1 cellular context compared by ENCODE assay signal in the genomic region with DNA sequence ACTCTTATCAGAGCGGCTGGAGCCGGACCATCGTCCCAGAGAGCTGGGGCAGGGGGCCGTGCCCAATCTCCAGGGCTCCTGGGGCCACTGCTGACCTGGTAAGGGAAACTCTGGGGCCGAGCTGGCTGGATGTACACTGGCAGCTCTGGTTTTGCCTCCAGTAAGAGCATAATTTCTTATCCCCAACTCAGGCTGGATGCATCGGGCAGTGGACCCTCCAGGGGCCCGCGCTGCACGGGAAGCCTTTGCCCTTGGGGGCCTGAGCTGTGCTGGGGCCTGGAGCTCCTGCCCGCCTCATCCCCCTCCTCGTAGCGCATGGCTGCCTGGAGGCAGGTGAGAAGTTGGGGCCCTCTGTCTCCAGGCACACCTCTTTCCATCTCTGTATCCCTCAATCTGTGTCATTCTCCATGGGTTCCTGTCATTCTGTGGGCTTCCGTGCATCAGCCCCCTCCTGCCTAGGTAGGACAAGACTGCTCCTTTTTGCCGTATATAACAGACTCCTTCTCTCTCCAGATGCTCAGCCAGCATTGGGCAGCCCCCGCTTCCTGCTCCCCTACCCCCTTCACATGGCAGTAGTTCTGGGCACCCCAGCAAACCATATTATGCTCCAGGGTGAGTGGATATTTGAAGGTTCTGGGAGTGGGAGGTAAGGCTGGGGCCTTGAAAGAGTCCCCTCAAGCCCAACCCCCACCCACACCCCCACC.
TF ChIP-seq lines count a peak whose summit lies in the region.

No MANE protein-coding gene starts in this region.

TF ChIP-seq in HCT116, 20 proteins besides CTCF, POLR2A, EP300 and RAD21:
- TF ChIP-seq POLR2AphosphoS5 (IDR thresholded peaks at IDR 0.05; ENCODE audit: low read depth, low read length): no peak
- TF ChIP-seq EZH2 (IDR thresholded peaks at IDR 0.05): no peak
- no peak for TF ChIP-seq FOSL1 (IDR thresholded peaks at IDR 0.05; ENCODE audit: low read depth)
- TF ChIP-seq ZFX (IDR thresholded peaks at IDR 0.05): no peak
- no peak for TF ChIP-seq TCF7L2 (IDR thresholded peaks at IDR 0.05; ENCODE audit: borderline replicate concordance, extremely low read depth, insufficient read depth, insufficient read length)
- no peak for TF ChIP-seq SP1 (IDR thresholded peaks at IDR 0.05; ENCODE audit: low read depth)
- TF ChIP-seq SIN3A (IDR thresholded peaks at IDR 0.05; ENCODE audit: low read depth): no peak
- no peak for TF ChIP-seq YY1 (IDR thresholded peaks at IDR 0.05; ENCODE audit: extremely low read depth, insufficient replicate concordance, low read depth, low read length)
- TF ChIP-seq, protein P1, sequence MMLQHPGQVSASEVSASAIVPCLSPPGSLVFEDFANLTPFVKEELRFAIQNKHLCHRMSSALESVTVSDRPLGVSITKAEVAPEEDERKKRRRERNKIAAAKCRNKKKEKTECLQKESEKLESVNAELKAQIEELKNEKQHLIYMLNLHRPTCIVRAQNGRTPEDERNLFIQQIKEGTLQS (IDR thresholded peaks at IDR 0.05): no peak
- no peak for TF ChIP-seq ZNF274 (IDR thresholded peaks at IDR 0.05; ENCODE audit: low read depth, low read length)
- no peak for TF ChIP-seq EGR1 (IDR thresholded peaks at IDR 0.05; ENCODE audit: low read depth)
TF ChIP-seq in HCT116: peak in this region for 0.
